8 cellular contexts compared by ENCODE assay signal in genomic region chr1:8816831-8817412, GRCh38. TPM values are rescaled to one million over a fixed set of nuclear protein-coding genes. Genes with fewer than 3 reads are reported as not detected.
A peak's percentile ranks its signal among the peaks of the same experiment; 100 is the strongest.
DNase-seq lines count a peak whose midpoint lies in the region; TF ChIP-seq lines count a peak whose summit lies in the region.

No MANE protein-coding gene starts in this region.

- H3K9me3 ChIP-seq in transverse colon, result no peaks in the 10 kb centered on the region

- no peaks in the 10 kb centered on the region for H3K36me3 ChIP-seq in transverse colon

- WGBS in transverse colon (ENCODE audit: low coverage in 1 of 2), 2 donors, result 0% methylated on average over 33 of the region's 41 CpGs; no CpG with 5 or more reads in 1 of the 2 donors

- intact Hi-C loops in transverse colon (cut with DNase I; ENCODE audit: low total_unique reads), result no loop called here

- in situ Hi-C loops in transverse colon (cut with MboI; ENCODE audit: low pct_ligation_motif_present in 1 of 4, low pct_unique_long_range_greater_than_20kb in 1 of 4, low sequenced_read_pairs in 3 of 4), result no loop called here

- peak; percentile 31 for DNase-seq in NK-92 treated with Interleukin-12 subunit alpha and Interleukin-12 subunit beta, amount 100 ng/mL, for 24 hours (lab: John Stamatoyannopoulos, UW)
- DNase-seq in NK-92 (lab: John Stamatoyannopoulos, UW; ENCODE audit: unreplicated experiment), result no peak
- DNase-seq in HT-29 (ENCODE audit: low spot score), result peak; percentile 38
- DNase-seq in activated CD8-positive, alpha-beta memory T cell treated with anti-CD3 and anti-CD28 coated beads, Interleukin-2, amount 50 U/mL, for 48 hours, result peak; percentile 66
- DNase-seq in epithelial cell of proximal tubule (ENCODE audit: low read depth), result no peak
- peak; percentile 31 for DNase-seq in myocyte (ENCODE audit: low read depth)
- DNase-seq in transverse colon, result peak; percentile 42
- no peak for DNase-seq in NCI-H1694 (lab: John Stamatoyannopoulos, UW)

- peak overlapping the region; percentile 96 to 97 (median 97) for H3K27ac ChIP-seq in transverse colon

- H3K4me3 ChIP-seq in epithelial cell of proximal tubule (ENCODE audit: low read depth, low read length) (peak overlapping the region; percentile 77), transverse colon (peak overlapping the region; percentile 62 to 94 (median 91))

- TF ChIP-seq CTCF in epithelial cell of proximal tubule (conservative IDR thresholded peaks at IDR 0.05; ENCODE audit: low read depth, low read length) (no peak), transverse colon (IDR thresholded peaks at IDR 0.05) (peak in 1 of 5 experiments; percentile 2)

- H3K4me1 ChIP-seq in transverse colon, result peaks cover 0 to 48% (median 25%) of the 10 kb centered on the region in 4 donors

- no peaks in the 10 kb centered on the region for H3K27me3 ChIP-seq in transverse colon

- no peak for TF ChIP-seq POLR2A in transverse colon (IDR thresholded peaks at IDR 0.05)

- no peak for TF ChIP-seq EP300 in transverse colon (IDR thresholded peaks at IDR 0.05; ENCODE audit: low read depth)

RNA-seq across cellular contexts. Expression of gene RERE, which starts 0.5 kb away (rescaled TPM):
- 35.5 and 37.1 TPM in 2 replicates for total RNA-seq in HT-29 (2014; rRNA removed; shearing (Covaris generic))
- total RNA-seq in epithelial cell of proximal tubule (18.0 and 30.0 TPM in 2 replicates), myocyte (17.4 and 25.2 TPM in 2 replicates), transverse colon (100 to 1,000 TPM in 3 of 4 donors, 10 to 100 TPM in 1; 80.3 to 657 (median 105) TPM)
- 37.4 TPM for polyA plus RNA-seq in myocyte (2012)

Comparison
In these comparisons a context has a peak if more than half of its experiments do, and no peak if none do; other contexts are left out.
1. DNase-seq: peak in NK-92 treated with Interleukin-12 subunit alpha and Interleukin-12 subunit beta, amount 100 ng/mL, for 24 hours (single experiment), HT-29 (single experiment), activated CD8-positive, alpha-beta memory T cell treated with anti-CD3 and anti-CD28 coated beads, Interleukin-2, amount 50 U/mL, for 48 hours (single experiment), myocyte (single experiment) and transverse colon (single experiment); none in NK-92 (single experiment), epithelial cell of proximal tubule (single experiment) and NCI-H1694 (single experiment).